ENCODE assay signal across 1 cellular context in genomic region chr2:127884841-127885301, GRCh38.
TF ChIP-seq lines count a peak whose summit lies in the region.
"Not testable (repeated sequence)": the region's sequence is repeated elsewhere in the genome, so short reads cannot be mapped to it uniquely, and the experiment has no call there.

No MANE protein-coding gene starts in this region.

TF ChIP-seq in HepG2, 621 proteins besides CTCF, POLR2A, EP300 and RAD21:
- 0 out of 2 replicates have a peak, but pooled peaks have one; percentile 32 for TF ChIP-seq PRDM10 (CRISPR knock-in tag; IDR thresholded peaks at IDR 0.05; ENCODE audit: low read depth)
- TF ChIP-seq SIN3A (IDR thresholded peaks at IDR 0.05; ENCODE audit: borderline replicate concordance, low read depth, low read length) = 0 out of 2 replicates have a peak, but pooled peaks have one; percentile 51
- TF ChIP-seq ZC3H13 (CRISPR knock-in tag; IDR thresholded peaks at IDR 0.05) = 0 out of 2 replicates have a peak, but pooled peaks have one; percentile 29
- 0 out of 2 replicates have a peak, but pooled peaks have one; percentile 35 for TF ChIP-seq KDM5A (IDR thresholded peaks at IDR 0.05; ENCODE audit: borderline replicate concordance, low read length)
- TF ChIP-seq NONO (IDR thresholded peaks at IDR 0.05) = 0 out of 2 replicates have a peak, but pooled peaks have one; percentile 5
- TF ChIP-seq NONO (CRISPR knock-in tag; conservative IDR thresholded peaks at IDR 0.05) = 0 out of 2 replicates have a peak, but pooled peaks have one; percentile 31
- peak; percentile 82 for TF ChIP-seq PATZ1 (CRISPR knock-in tag; IDR thresholded peaks at IDR 0.05)
- TF ChIP-seq FOXA3 (CRISPR knock-in tag; IDR thresholded peaks at IDR 0.05) = peak; percentile 68
- TF ChIP-seq ZNF574 (CRISPR knock-in tag; IDR thresholded peaks at IDR 0.05) = peak; percentile 31; the same call in 1 of the 2 replicates
- TF ChIP-seq ARID4A (CRISPR knock-in tag; IDR thresholded peaks at IDR 0.05; ENCODE audit: borderline replicate concordance) = peak; percentile 46; the same call in 1 of the 2 replicates
- TF ChIP-seq FOXA1, FOXP1 (IDR thresholded peaks at IDR 0.05): not testable (repeated sequence)
- peak; percentile 56; the same call in 1 of the 2 replicates for TF ChIP-seq FOXA1 (CRISPR knock-in tag; IDR thresholded peaks at IDR 0.05)
- TF ChIP-seq SP5 (CRISPR knock-in tag; IDR thresholded peaks at IDR 0.05; ENCODE audit: borderline replicate concordance, low read depth) = 0 out of 2 replicates have a peak, but pooled peaks have one; percentile 39
- 0 out of 2 replicates have a peak, but pooled peaks have one; percentile 46 for TF ChIP-seq KLF6 (CRISPR knock-in tag; IDR thresholded peaks at IDR 0.05)
- TF ChIP-seq SAP130 (CRISPR knock-in tag; IDR thresholded peaks at IDR 0.05; ENCODE audit: low read depth) = peak; percentile 24; the same call in 1 of the 2 replicates
- 0 out of 2 replicates have a peak, but pooled peaks have one; percentile 46 for TF ChIP-seq ZNF567 (CRISPR knock-in tag; IDR thresholded peaks at IDR 0.05; ENCODE audit: borderline replicate concordance)
- 0 out of 2 replicates have a peak, but pooled peaks have one; percentile 12 for TF ChIP-seq MYC (CRISPR knock-in tag; IDR thresholded peaks at IDR 0.05; ENCODE audit: borderline replicate concordance)
- 0 out of 2 replicates have a peak, but pooled peaks have one; percentile 20 for TF ChIP-seq LCORL (IDR thresholded peaks at IDR 0.05)
- 0 out of 2 replicates have a peak, but pooled peaks have one; percentile 36 for TF ChIP-seq LCORL (CRISPR knock-in tag; IDR thresholded peaks at IDR 0.05)
- TF ChIP-seq HOXA9 (CRISPR knock-in tag; IDR thresholded peaks at IDR 0.05; ENCODE audit: borderline replicate concordance) = 0 out of 2 replicates have a peak, but pooled peaks have one; percentile 41
- TF ChIP-seq THRA (CRISPR knock-in tag; IDR thresholded peaks at IDR 0.05; ENCODE audit: borderline replicate concordance) = peak; percentile 62; the same call in 1 of the 2 replicates
- peak; percentile 6 for TF ChIP-seq SKI (IDR thresholded peaks at IDR 0.05; ENCODE audit: partially characterized antibody)
- TF ChIP-seq FOXP1 (CRISPR knock-in tag; IDR thresholded peaks at IDR 0.05) = peak; percentile 60; the same call in 1 of the 2 replicates
- TF ChIP-seq ZNF501 (CRISPR knock-in tag; IDR thresholded peaks at IDR 0.05) = 0 out of 2 replicates have a peak, but pooled peaks have one; percentile 24
- 0 out of 2 replicates have a peak, but pooled peaks have one; percentile 15 for TF ChIP-seq ZBTB38 (CRISPR knock-in tag; IDR thresholded peaks at IDR 0.05)
- 0 out of 2 replicates have a peak, but pooled peaks have one; percentile 35 for TF ChIP-seq IRF9 (CRISPR knock-in tag; IDR thresholded peaks at IDR 0.05; ENCODE audit: borderline replicate concordance)
TF ChIP-seq in HepG2: peak in this region for 23; not testable (repeated sequence) for 598.
